ENCODE assay signal across 19 cellular contexts in genomic region chr12:106492893-106493292, GRCh38.
"Had no signal": no experiment of that assay in that cellular context is flagged by ENCODE, and none has a peak within 500 bp of the region (broad histone marks: within the 10 kb centered on the region; RNA-seq: fewer than 3 reads in every experiment).

No MANE protein-coding gene starts in this region.

- H3K27me3 Mint-ChIP-seq: activated naive CD8-positive, alpha-beta T cell treated with anti-CD3 and anti-CD28 coated beads for 36 hours; memory B cell had no signal

- H3K27ac ChIP-seq: colonic mucosa, dorsolateral prefrontal cortex, epithelial cell of prostate, heart right ventricle, tibial artery, uterus had no signal

- H3K9me3 ChIP-seq: colonic mucosa, heart right ventricle, tibial artery, uterus had no signal

- H3K27me3 ChIP-seq: colonic mucosa, dorsolateral prefrontal cortex, heart right ventricle, tibial artery, uterus had no signal

- ATAC-seq: heart right ventricle; left cardiac atrium; stimulated activated naive CD8-positive, alpha-beta T cell treated with anti-CD3 and anti-CD28 coated beads, Interleukin-15, Interleukin-2, amounts not matched to agents 100 U/mL and 50 U/mL, for 24 hours had no signal

- H3K9me3 Mint-ChIP-seq: activated naive CD8-positive, alpha-beta T cell treated with anti-CD3 and anti-CD28 coated beads for 36 hours; memory B cell had no signal

- DNase-seq: activated CD4-positive, alpha-beta T cell treated with anti-CD3 and anti-CD28 coated beads for 4 hours; activated CD4-positive, alpha-beta T cell treated with anti-CD3 and anti-CD28 coated beads, Interleukin-2, amount 50 U/mL, for 48 hours; activated CD4-positive, CD25-positive, alpha-beta regulatory T cell; activated CD8-positive, alpha-beta memory T cell treated with anti-CD3 and anti-CD28 coated beads, Interleukin-2, amount 50 U/mL, for 48 hours; activated naive CD4-positive, alpha-beta T cell treated with Interleukin-2 at 50 U/mL for 16 hours; activated naive CD8-positive, alpha-beta T cell treated with anti-CD3 and anti-CD28 coated beads for 36 hours; activated T-cell treated with anti-CD3 and anti-CD28 coated beads, Interleukin-2, amount 50 U/mL, for 48 hours; colonic mucosa; heart right ventricle; islet precursor cell; left cardiac atrium; stimulated activated CD4-positive, alpha-beta T cell treated with anti-CD3 and anti-CD28 coated beads, Interleukin-4, amount 100 ng/mL, for 24 hours; stimulated activated naive CD8-positive, alpha-beta T cell treated with anti-CD3 and anti-CD28 coated beads, Interleukin-15, Interleukin-2, amounts not matched to agents 100 U/mL and 50 U/mL, for 24 hours; T-helper 1 cell; tibial artery; uterus had no signal

- H3K27ac Mint-ChIP-seq: activated naive CD8-positive, alpha-beta T cell treated with anti-CD3 and anti-CD28 coated beads for 36 hours; memory B cell had no signal

- H3K4me3 ChIP-seq: colonic mucosa, heart right ventricle, tibial artery, uterus had no signal

- H3K4me1 Mint-ChIP-seq: activated naive CD8-positive, alpha-beta T cell treated with anti-CD3 and anti-CD28 coated beads for 36 hours; memory B cell had no signal

- H3K4me1 ChIP-seq: colonic mucosa, heart right ventricle, tibial artery, uterus had no signal

- H3K4me3 Mint-ChIP-seq: activated naive CD8-positive, alpha-beta T cell treated with anti-CD3 and anti-CD28 coated beads for 36 hours; memory B cell had no signal

- H3K36me3 ChIP-seq: colonic mucosa, uterus had no signal
